In the genomic region with DNA sequence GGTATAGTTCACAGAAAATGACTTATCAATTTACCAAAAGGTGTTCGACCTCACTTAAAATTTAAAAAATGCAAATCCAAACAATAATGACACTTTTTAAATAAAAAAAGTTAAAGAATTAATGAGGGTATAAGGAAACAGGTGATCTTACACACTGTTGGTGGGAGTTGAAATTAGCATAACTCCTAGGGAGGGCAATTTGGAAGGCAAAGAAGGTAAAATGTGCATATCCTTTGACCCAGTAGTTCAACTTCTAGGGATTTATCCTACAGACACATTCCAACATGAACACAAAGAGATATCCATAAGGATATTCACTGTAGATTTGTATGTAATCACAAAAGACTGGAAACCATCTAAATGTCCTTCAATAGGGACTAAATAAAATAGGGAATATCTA, we compare ENCODE assay signal across 28 cellular contexts.
"Had no signal": no experiment of that assay in that cellular context is flagged by ENCODE, and none has a peak within 500 bp of the region (broad histone marks: within the 10 kb centered on the region; RNA-seq: fewer than 3 reads in every experiment).

No MANE protein-coding gene starts in this region.

- H3K27me3 Mint-ChIP-seq: progenitor cell of endocrine pancreas had no signal

- H3K27ac Mint-ChIP-seq: mesothelial cell of epicardium; naive B cell; neural progenitor cell; stimulated activated naive B cell treated with anti-CD40 and anti-IgM and Interleukin-4, amounts not matched to agents 10 μg/mL and 1 μg/mL and 100 μg/mL, for 72 hours; stimulated activated naive CD8-positive, alpha-beta T cell treated with anti-CD3 and anti-CD28 coated beads, Interleukin-15, Interleukin-2, amounts not matched to agents 100 ng/mL and 50 ng/mL, for 24 hours had no signal

- H3K9ac ChIP-seq: neural progenitor cell, parathyroid adenoma had no signal

- H3K36me3 ChIP-seq: esophagus squamous epithelium, left lung, neural progenitor cell, right lobe of liver, thoracic aorta, tibial nerve, upper lobe of left lung had no signal

- H3K4me1 ChIP-seq: esophagus squamous epithelium, left lung, neural progenitor cell, parathyroid adenoma, right lobe of liver, tibial nerve had no signal

- DNase-seq: effector memory CD4-positive, alpha-beta T cell; erythroblast; esophagus squamous epithelium; foreskin melanocyte; glutamatergic neuron; heart right ventricle; hippocampal formation; left cardiac atrium; left lung; mesenchymal stem cell; mucosa of descending colon; naive B cell; right lobe of liver; small intestine; stimulated activated CD4-positive, alpha-beta T cell treated with anti-CD3 and anti-CD28 coated beads, Interleukin-15, amount 100 ng/mL, for 24 hours; stimulated activated CD4-positive, alpha-beta T cell treated with anti-CD3 and anti-CD28 coated beads, Interleukin-2, amount 100 ng/mL, for 48 hours; stimulated activated naive B cell treated with anti-CD40 and anti-IgM and Interleukin-4, amounts not matched to agents 10 μg/mL and 1 μg/mL and 100 μg/mL, for 72 hours; upper lobe of left lung had no signal

- H3K36me3 Mint-ChIP-seq: naive B cell; natural killer cell treated with Interleukin-12 subunit alpha and Interleukin-12 subunit beta and Interleukin-15 and Interleukin-18, amount 100 ng/mL, for 72 hours; neural progenitor cell; stimulated activated naive B cell treated with anti-CD40 and anti-IgM and Interleukin-4, amounts not matched to agents 10 μg/mL and 1 μg/mL and 100 μg/mL, for 72 hours had no signal

- FAIRE-seq: urothelium cell line had no signal

- ATAC-seq: heart right ventricle; left cardiac atrium; left lung; mucosa of descending colon; natural killer cell treated with Interleukin-12 subunit alpha and Interleukin-12 subunit beta and Interleukin-15 and Interleukin-18, amount 100 ng/mL, for 72 hours; right lobe of liver; stimulated activated naive B cell treated with anti-CD40 and anti-IgM and Interleukin-4, amounts not matched to agents 10 μg/mL and 1 μg/mL and 100 μg/mL, for 72 hours had no signal

- H3K4me2 ChIP-seq: neural progenitor cell had no signal

- H3K27ac ChIP-seq: coronary artery, esophagus squamous epithelium, heart right ventricle, left lung, neural progenitor cell, parathyroid adenoma, right lobe of liver, thoracic aorta, tibial nerve, upper lobe of left lung had no signal

- H3K4me1 Mint-ChIP-seq: naive B cell; neural progenitor cell; stimulated activated naive B cell treated with anti-CD40 and anti-IgM and Interleukin-4, amounts not matched to agents 10 μg/mL and 1 μg/mL and 100 μg/mL, for 72 hours had no signal

- H3K27me3 ChIP-seq: esophagus squamous epithelium, left lung, neural progenitor cell, upper lobe of left lung had no signal

- H3K9me3 Mint-ChIP-seq: natural killer cell treated with Interleukin-12 subunit alpha and Interleukin-12 subunit beta and Interleukin-15 and Interleukin-18, amount 100 ng/mL, for 72 hours; neural progenitor cell; stimulated activated naive CD8-positive, alpha-beta T cell treated with anti-CD3 and anti-CD28 coated beads, Interleukin-15, Interleukin-2, amounts not matched to agents 100 ng/mL and 50 ng/mL, for 24 hours had no signal

- H3K4me3 Mint-ChIP-seq: mesothelial cell of epicardium; naive B cell; natural killer cell treated with Interleukin-12 subunit alpha and Interleukin-12 subunit beta and Interleukin-15 and Interleukin-18, amount 100 ng/mL, for 72 hours; neural progenitor cell; stimulated activated naive B cell treated with anti-CD40 and anti-IgM and Interleukin-4, amounts not matched to agents 10 μg/mL and 1 μg/mL and 100 μg/mL, for 72 hours; stimulated activated naive CD8-positive, alpha-beta T cell treated with anti-CD3 and anti-CD28 coated beads, Interleukin-15, Interleukin-2, amounts not matched to agents 100 ng/mL and 50 ng/mL, for 24 hours had no signal

- H3K4me3 ChIP-seq: coronary artery, esophagus squamous epithelium, heart right ventricle, left lung, mucosa of descending colon, neural progenitor cell, right lobe of liver, thoracic aorta, tibial nerve, upper lobe of left lung had no signal

- H3K9me3 ChIP-seq: esophagus squamous epithelium, heart right ventricle, left lung, mucosa of descending colon, right lobe of liver, thoracic aorta, tibial nerve, upper lobe of left lung had no signal
